ENCODE assay signal across 7 cellular contexts in genomic region chr2:169897834-169898233, GRCh38.
"Had no signal": no experiment of that assay in that cellular context is flagged by ENCODE, and none has a peak within 500 bp of the region (broad histone marks: within the 10 kb centered on the region; RNA-seq: fewer than 3 reads in every experiment).

No MANE protein-coding gene starts in this region.

- H3K9ac ChIP-seq: GM23248 had no signal

- DNase-seq: GM23248, H9, HCEC 1CT, KBM-7 had no signal

- H3K27ac ChIP-seq: GM23248 had no signal

- H2AFZ ChIP-seq: GM23248 had no signal

- ATAC-seq: HepG2 had no signal

- FAIRE-seq: H1, H54, HepG2 had no signal

- H3K4me3 ChIP-seq: GM23248 had no signal
